Comparison of ENCODE assay signal across 8 cellular contexts in the genomic region with DNA sequence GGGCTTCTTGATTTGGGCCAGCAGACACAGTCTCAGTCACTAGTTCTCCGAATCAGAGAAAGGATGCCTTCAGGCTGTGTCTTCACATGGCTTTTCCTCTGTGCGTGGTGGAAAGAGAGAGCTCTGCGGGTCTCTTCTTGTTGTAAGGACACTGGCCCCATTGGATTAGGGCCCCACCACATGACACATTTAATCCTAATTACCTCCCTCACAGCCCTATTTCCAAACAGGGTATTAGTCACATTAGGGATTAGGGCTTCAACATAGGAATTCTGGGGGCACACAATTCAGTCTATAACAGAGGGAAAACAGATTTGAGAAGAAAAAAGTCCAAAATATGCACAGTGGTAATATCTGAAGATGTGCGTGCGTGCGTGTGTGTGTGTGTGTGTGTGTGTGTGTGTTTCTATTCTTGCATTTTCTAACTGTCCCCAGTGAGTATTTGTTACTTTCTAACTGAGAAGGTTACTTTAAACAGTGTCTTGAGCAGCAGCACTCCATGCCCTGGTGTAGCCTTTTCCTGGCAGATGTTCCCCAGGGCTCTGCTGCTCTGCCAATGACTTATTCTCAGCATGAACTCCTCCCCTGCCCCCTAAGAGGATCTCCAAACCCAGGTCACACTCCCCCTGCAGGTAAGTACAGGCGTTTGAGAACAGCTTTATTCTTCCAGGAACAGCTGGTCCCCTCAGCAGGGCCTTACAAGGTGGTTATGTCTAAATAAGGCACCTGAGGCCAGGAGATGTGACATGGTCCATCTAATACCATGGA.
DNase-seq lines count a peak whose midpoint lies in the region; FAIRE-seq and TF ChIP-seq lines count a peak whose summit lies in the region.

No MANE protein-coding gene starts in this region.

- no peak overlapping the region for H3K9ac ChIP-seq in fibroblast of lung (ENCODE audit: insufficient read depth, low read length)

- FAIRE-seq in GM19239 (lab: Jason Lieb, UNC) = peak; percentile 95

- no peak overlapping the region for H3K27ac ChIP-seq in fibroblast of lung (ENCODE audit: insufficient read depth, low read length)

- no peak overlapping the region for H2AFZ ChIP-seq in fibroblast of lung (ENCODE audit: low read length)

- peaks cover 2% of the 10 kb centered on the region for H3K4me1 ChIP-seq in fibroblast of lung (ENCODE audit: control insufficient read depth, extremely low read depth, insufficient read depth, low read length)

- H3K4me3 ChIP-seq in fibroblast of lung (replicated peaks in 1 of 4; ENCODE audit: control extremely low read depth in 1 of 4, insufficient read depth in 1 of 4, low read depth in 3 of 4, low read length in 4 of 4) = no peak overlapping the region

- H3K27me3 ChIP-seq in fibroblast of lung (ENCODE audit: control insufficient read depth, insufficient read depth, low read length) = no peaks in the 10 kb centered on the region

- peak in 1 of 2 donors; percentile 7 for TF ChIP-seq CTCF in fibroblast of lung (conservative IDR thresholded peaks at IDR 0.05 in 1 of 2, IDR thresholded peaks at IDR 0.05 in 1 of 2; ENCODE audit: low read depth in 1 of 2, low read length in 2 of 2)

- no peaks in the 10 kb centered on the region for H4K20me1 ChIP-seq in fibroblast of lung (ENCODE audit: control insufficient read depth, extremely low read depth, insufficient read depth, low read length)

- no peaks in the 10 kb centered on the region for H3K79me2 ChIP-seq in fibroblast of lung (ENCODE audit: control insufficient read depth, insufficient read depth, low read length)

- DNase-seq in COLO829 (ENCODE audit: low spot score) = peak; percentile 26
- peak; percentile 44 for DNase-seq in GM19239 (ENCODE audit: insufficient read length, low spot score)
- DNase-seq in KBM-7 = peak; percentile 65
- peak; percentile 46 for DNase-seq in activated CD4-positive, alpha-beta T cell treated with anti-CD3 and anti-CD28 coated beads, Interleukin-2, amount 50 U/mL, for 1 hour
- peak; percentile 15 to 26 for DNase-seq in fibroblast of lung (ENCODE audit: low read depth in 2 of 2)
- DNase-seq in smooth muscle cell of the brain vasculature (ENCODE audit: low read depth, low spot score) = peak; percentile 13
- no peak for DNase-seq in NCI-H1694 (lab: John Stamatoyannopoulos, UW)
- no peak for DNase-seq in GOT3 (lab: John Stamatoyannopoulos, UW)

- in situ Hi-C loops in KBM-7 (cut with MboI; ENCODE audit: low pct_unique_long_range_greater_than_20kb, low sequenced_read_pairs) = no loop called here

- no peaks in the 10 kb centered on the region for H3K9me3 ChIP-seq in fibroblast of lung (ENCODE audit: control insufficient read depth, insufficient read depth, low read depth, low read length)

- no peak overlapping the region for H3K4me2 ChIP-seq in fibroblast of lung (ENCODE audit: extremely low read depth, insufficient read depth, low read length)

- H3K36me3 ChIP-seq in fibroblast of lung (ENCODE audit: control insufficient read depth, insufficient read depth, low read length) = no peaks in the 10 kb centered on the region

Comparison
In these comparisons a context has a peak if more than half of its experiments do, and no peak if none do; other contexts are left out.
1. DNase-seq: peak in COLO829 (single experiment), GM19239 (single experiment), KBM-7 (single experiment), activated CD4-positive, alpha-beta T cell treated with anti-CD3 and anti-CD28 coated beads, Interleukin-2, amount 50 U/mL, for 1 hour (single experiment), fibroblast of lung (2 of 2) and smooth muscle cell of the brain vasculature (single experiment); none in NCI-H1694 (single experiment) and GOT3 (single experiment).